In genomic region chr10:87026747-87027508, GRCh38 we compare ENCODE assay signal across 21 cellular contexts. TPM values are rescaled to one million over a fixed set of nuclear protein-coding genes. Genes with fewer than 3 reads are reported as not detected.
"Had no signal": no experiment of that assay in that cellular context is flagged by ENCODE, and none has a peak within 500 bp of the region (broad histone marks: within the 10 kb centered on the region; RNA-seq: fewer than 3 reads in every experiment).

No MANE protein-coding gene starts in this region.

RNA-seq across cellular contexts. Expression of gene FAM25A, which starts 6.8 kb away (rescaled TPM):
- total RNA-seq: activated CD4-positive, alpha-beta memory T cell treated with anti-CD3 and anti-CD28 coated beads for 36 hours; activated CD4-positive, alpha-beta T cell treated with anti-CD3 and anti-CD28 coated beads for 36 hours; activated CD8-positive, alpha-beta memory T cell treated with anti-CD3 and anti-CD28 coated beads for 36 hours; activated CD8-positive, alpha-beta T cell treated with anti-CD3 and anti-CD28 coated beads for 36 hours; activated naive CD4-positive, alpha-beta T cell treated with anti-CD3 and anti-CD28 coated beads for 36 hours; activated naive CD4-positive, alpha-beta T cell treated with anti-CD3 and anti-CD28 coated beads, Interleukin-2, amount 50 U/mL, for 72 hours; activated naive CD8-positive, alpha-beta T cell treated with anti-CD3 and anti-CD28 coated beads for 36 hours; activated T-cell treated with anti-CD3 and anti-CD28 coated beads, Interleukin-2, amount 50 U/mL, for 4 hours; activated T-cell treated with anti-CD3 and anti-CD28 coated beads, Interleukin-2, amount 50 U/mL, for 72 hours; activated T-helper 1 cell treated with anti-CD3 and anti-CD28 coated beads, Interleukin-12 subunit alpha, Interleukin-12 subunit beta, Interleukin-2, Interleukin-4 antibody, amounts not matched to agents 30 ng/mL and 10 ng/mL and 1 ng/mL, durations not matched to agents 14 hours and 24 hours and 36 hours; activated T-helper 17 cell treated with anti-CD3 and anti-CD28 coated beads, Interleukin-2, amount 50 U/mL, for 72 hours; aorta; astrocyte; body of pancreas; breast epithelium; cardiac septum; cerebellum; T-helper 1 cell treated with Interleukin-12 subunit alpha and Interleukin-12 subunit beta and Interleukin-4 antibody, amounts not matched to agents 30 ng/mL and 1 ng/mL, for 36 hours; T-helper 17 cell; T-helper 2 cell treated with Interferon-gamma antibody and Interleukin-4, amounts not matched to agents 100 ng/mL and 5 ng/mL, for 36 hours; WTC11 had no signal
- polyA plus RNA-seq: aorta had no signal

RNA-seq across cellular contexts. Expression of gene ADIRF, which starts 58.6 kb away (rescaled TPM):
- total RNA-seq: activated CD4-positive, alpha-beta memory T cell treated with anti-CD3 and anti-CD28 coated beads for 36 hours; activated CD4-positive, alpha-beta T cell treated with anti-CD3 and anti-CD28 coated beads for 36 hours; activated CD8-positive, alpha-beta memory T cell treated with anti-CD3 and anti-CD28 coated beads for 36 hours; activated CD8-positive, alpha-beta T cell treated with anti-CD3 and anti-CD28 coated beads for 36 hours; activated naive CD4-positive, alpha-beta T cell treated with anti-CD3 and anti-CD28 coated beads for 36 hours; activated naive CD4-positive, alpha-beta T cell treated with anti-CD3 and anti-CD28 coated beads, Interleukin-2, amount 50 U/mL, for 72 hours; activated naive CD8-positive, alpha-beta T cell treated with anti-CD3 and anti-CD28 coated beads for 36 hours; activated T-cell treated with anti-CD3 and anti-CD28 coated beads, Interleukin-2, amount 50 U/mL, for 72 hours; activated T-helper 1 cell treated with anti-CD3 and anti-CD28 coated beads, Interleukin-12 subunit alpha, Interleukin-12 subunit beta, Interleukin-2, Interleukin-4 antibody, amounts not matched to agents 30 ng/mL and 10 ng/mL and 1 ng/mL, durations not matched to agents 14 hours and 24 hours and 36 hours; activated T-helper 17 cell treated with anti-CD3 and anti-CD28 coated beads, Interleukin-2, amount 50 U/mL, for 72 hours; astrocyte; T-helper 1 cell treated with Interleukin-12 subunit alpha and Interleukin-12 subunit beta and Interleukin-4 antibody, amounts not matched to agents 30 ng/mL and 1 ng/mL, for 36 hours; T-helper 2 cell treated with Interferon-gamma antibody and Interleukin-4, amounts not matched to agents 100 ng/mL and 5 ng/mL, for 36 hours had no signal
